In the genomic region with DNA sequence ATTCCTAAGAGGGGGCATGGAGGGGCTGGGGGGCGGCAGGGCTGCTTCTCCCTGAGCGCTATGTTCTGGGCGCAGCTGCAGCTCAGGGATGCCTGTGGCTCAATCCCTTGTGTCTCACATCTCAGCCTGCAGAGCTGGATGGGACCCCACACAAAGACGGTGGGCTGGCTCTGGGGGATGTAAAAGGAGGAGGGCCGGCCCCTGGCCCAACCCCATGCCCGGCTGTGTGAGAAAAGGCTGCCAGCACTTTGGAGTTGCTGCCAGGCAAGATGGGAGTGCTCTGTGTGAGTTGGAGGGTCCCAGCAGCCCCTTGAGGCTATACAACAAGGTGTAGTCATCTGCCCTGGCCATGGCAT, we compare ENCODE assay signal across 1 cellular context.
TF ChIP-seq lines count a peak whose summit lies in the region.

No MANE protein-coding gene starts in this region.

TF ChIP-seq in GM23338, 12 proteins besides CTCF, POLR2A, EP300 and RAD21 (continued from another document):
- TF ChIP-seq, protein P1, sequence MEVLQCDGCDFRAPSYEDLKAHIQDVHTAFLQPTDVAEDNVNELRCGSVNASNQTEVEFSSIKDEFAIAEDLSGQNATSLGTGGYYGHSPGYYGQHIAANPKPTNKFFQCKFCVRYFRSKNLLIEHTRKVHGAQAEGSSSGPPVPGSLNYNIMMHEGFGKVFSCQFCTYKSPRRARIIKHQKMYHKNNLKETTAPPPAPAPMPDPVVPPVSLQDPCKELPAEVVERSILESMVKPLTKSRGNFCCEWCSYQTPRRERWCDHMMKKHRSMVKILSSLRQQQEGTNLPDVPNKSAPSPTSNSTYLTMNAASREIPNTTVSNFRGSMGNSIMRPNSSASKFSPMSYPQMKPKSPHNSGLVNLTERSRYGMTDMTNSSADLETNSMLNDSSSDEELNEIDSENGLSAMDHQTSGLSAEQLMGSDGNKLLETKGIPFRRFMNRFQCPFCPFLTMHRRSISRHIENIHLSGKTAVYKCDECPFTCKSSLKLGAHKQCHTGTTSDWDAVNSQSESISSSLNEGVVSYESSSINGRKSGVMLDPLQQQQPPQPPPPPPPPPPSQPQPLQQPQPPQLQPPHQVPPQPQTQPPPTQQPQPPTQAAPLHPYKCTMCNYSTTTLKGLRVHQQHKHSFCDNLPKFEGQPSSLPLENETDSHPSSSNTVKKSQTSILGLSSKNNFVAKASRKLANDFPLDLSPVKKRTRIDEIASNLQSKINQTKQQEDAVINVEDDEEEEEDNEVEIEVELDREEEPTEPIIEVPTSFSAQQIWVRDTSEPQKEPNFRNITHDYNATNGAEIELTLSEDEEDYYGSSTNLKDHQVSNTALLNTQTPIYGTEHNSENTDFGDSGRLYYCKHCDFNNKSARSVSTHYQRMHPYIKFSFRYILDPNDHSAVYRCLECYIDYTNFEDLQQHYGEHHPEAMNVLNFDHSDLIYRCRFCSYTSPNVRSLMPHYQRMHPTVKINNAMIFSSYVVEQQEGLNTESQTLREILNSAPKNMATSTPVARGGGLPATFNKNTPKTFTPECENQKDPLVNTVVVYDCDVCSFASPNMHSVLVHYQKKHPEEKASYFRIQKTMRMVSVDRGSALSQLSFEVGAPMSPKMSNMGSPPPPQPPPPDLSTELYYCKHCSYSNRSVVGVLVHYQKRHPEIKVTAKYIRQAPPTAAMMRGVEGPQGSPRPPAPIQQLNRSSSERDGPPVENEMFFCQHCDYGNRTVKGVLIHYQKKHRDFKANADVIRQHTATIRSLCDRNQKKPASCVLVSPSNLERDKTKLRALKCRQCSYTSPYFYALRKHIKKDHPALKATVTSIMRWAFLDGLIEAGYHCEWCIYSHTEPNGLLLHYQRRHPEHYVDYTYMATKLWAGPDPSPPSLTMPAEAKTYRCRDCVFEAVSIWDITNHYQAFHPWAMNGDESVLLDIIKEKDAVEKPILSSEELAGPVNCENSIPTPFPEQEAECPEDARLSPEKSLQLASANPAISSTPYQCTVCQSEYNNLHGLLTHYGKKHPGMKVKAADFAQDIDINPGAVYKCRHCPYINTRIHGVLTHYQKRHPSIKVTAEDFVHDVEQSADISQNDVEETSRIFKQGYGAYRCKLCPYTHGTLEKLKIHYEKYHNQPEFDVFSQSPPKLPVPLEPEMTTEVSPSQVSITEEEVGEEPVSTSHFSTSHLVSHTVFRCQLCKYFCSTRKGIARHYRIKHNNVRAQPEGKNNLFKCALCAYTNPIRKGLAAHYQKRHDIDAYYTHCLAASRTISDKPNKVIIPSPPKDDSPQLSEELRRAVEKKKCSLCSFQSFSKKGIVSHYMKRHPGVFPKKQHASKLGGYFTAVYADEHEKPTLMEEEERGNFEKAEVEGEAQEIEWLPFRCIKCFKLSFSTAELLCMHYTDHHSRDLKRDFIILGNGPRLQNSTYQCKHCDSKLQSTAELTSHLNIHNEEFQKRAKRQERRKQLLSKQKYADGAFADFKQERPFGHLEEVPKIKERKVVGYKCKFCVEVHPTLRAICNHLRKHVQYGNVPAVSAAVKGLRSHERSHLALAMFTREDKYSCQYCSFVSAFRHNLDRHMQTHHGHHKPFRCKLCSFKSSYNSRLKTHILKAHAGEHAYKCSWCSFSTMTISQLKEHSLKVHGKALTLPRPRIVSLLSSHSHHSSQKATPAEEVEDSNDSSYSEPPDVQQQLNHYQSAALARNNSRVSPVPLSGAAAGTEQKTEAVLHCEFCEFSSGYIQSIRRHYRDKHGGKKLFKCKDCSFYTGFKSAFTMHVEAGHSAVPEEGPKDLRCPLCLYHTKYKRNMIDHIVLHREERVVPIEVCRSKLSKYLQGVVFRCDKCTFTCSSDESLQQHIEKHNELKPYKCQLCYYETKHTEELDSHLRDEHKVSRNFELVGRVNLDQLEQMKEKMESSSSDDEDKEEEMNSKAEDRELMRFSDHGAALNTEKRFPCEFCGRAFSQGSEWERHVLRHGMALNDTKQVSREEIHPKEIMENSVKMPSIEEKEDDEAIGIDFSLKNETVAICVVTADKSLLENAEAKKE (CRISPR knock-in tag; IDR thresholded peaks at IDR 0.05) = no peak
- TF ChIP-seq ZNF331 (CRISPR knock-in tag; IDR thresholded peaks at IDR 0.05; ENCODE audit: low read depth) (no peak), ZNF114 (CRISPR knock-in tag; IDR thresholded peaks at IDR 0.05) (no peak), STAT1 (IDR thresholded peaks at IDR 0.05; ENCODE audit: unreplicated experiment) (no peak), EZH2 (IDR thresholded peaks at IDR 0.05; ENCODE audit: low read depth, unreplicated experiment) (no peak)
- TF ChIP-seq, protein P2, sequence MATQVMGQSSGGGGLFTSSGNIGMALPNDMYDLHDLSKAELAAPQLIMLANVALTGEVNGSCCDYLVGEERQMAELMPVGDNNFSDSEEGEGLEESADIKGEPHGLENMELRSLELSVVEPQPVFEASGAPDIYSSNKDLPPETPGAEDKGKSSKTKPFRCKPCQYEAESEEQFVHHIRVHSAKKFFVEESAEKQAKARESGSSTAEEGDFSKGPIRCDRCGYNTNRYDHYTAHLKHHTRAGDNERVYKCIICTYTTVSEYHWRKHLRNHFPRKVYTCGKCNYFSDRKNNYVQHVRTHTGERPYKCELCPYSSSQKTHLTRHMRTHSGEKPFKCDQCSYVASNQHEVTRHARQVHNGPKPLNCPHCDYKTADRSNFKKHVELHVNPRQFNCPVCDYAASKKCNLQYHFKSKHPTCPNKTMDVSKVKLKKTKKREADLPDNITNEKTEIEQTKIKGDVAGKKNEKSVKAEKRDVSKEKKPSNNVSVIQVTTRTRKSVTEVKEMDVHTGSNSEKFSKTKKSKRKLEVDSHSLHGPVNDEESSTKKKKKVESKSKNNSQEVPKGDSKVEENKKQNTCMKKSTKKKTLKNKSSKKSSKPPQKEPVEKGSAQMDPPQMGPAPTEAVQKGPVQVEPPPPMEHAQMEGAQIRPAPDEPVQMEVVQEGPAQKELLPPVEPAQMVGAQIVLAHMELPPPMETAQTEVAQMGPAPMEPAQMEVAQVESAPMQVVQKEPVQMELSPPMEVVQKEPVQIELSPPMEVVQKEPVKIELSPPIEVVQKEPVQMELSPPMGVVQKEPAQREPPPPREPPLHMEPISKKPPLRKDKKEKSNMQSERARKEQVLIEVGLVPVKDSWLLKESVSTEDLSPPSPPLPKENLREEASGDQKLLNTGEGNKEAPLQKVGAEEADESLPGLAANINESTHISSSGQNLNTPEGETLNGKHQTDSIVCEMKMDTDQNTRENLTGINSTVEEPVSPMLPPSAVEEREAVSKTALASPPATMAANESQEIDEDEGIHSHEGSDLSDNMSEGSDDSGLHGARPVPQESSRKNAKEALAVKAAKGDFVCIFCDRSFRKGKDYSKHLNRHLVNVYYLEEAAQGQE (IDR thresholded peaks at IDR 0.05; ENCODE audit: unreplicated experiment) = no peak
TF ChIP-seq in GM23338: peak in this region for 0.
